Comparison of ENCODE assay signal across 21 cellular contexts in the genomic region with DNA sequence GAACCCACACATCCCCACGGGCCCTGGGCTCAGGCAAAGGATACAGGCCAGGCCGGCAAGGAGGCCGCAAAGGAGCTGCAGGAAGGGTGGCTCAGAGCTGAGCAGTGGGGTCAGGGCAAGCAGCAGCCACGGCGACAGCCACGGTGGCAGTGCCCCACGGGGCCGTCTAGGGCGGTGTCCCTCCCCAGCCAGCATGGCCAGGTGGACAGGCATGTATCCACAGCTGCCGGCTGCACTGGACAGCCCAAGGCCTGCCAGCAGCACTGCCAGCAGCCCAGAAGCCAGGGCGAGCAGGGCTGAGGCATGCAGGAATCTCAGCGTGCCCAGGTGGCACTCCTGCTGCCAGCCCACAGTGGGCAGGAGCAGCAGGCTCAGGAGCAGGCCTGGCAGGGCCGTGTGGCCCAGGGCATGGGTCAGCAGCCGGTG. TPM values are rescaled to one million over a fixed set of nuclear protein-coding genes. Genes with fewer than 3 reads are reported as not detected.
"Had no signal": no experiment of that assay in that cellular context is flagged by ENCODE, and none has a peak within 500 bp of the region (broad histone marks: within the 10 kb centered on the region; RNA-seq: fewer than 3 reads in every experiment).

No MANE protein-coding gene starts in this region.

- H3K9me3 ChIP-seq: ascending aorta, prostate gland, thoracic aorta had no signal

- DNase-seq: activated CD4-positive, alpha-beta T cell treated with anti-CD3 and anti-CD28 coated beads, Interleukin-2, amount 50 U/mL, for 4 hours; activated CD4-positive, CD25-positive, alpha-beta regulatory T cell treated with anti-CD3 and anti-CD28 coated beads, Interleukin-2, amount 50 U/mL, for 72 hours; activated naive CD4-positive, alpha-beta T cell treated with anti-CD3 and anti-CD28 coated beads for 36 hours; activated naive CD8-positive, alpha-beta T cell treated with anti-CD3 and anti-CD28 coated beads, Interleukin-2, amount 50 U/mL, for 24 hours; activated T-cell treated with anti-CD3 and anti-CD28 coated beads for 4 hours; effector memory CD8-positive, alpha-beta T cell; foreskin melanocyte; nephron progenitor cell; stimulated activated CD4-positive, alpha-beta T cell treated with anti-CD3 and anti-CD28 coated beads, Interleukin-1b, Interleukin-23, amount 100 ng/mL, for 48 hours; stimulated activated naive CD8-positive, alpha-beta T cell treated with anti-CD3 and anti-CD28 coated beads, Interleukin-15, amount 100 ng/mL, for 72 hours; T-helper 1 cell; T1000 had no signal

- ATAC-seq: activated naive CD8-positive, alpha-beta T cell treated with anti-CD3 and anti-CD28 coated beads, Interleukin-2, amount 50 U/mL, for 24 hours; effector memory CD8-positive, alpha-beta T cell; sciatic nerve; stimulated activated naive CD8-positive, alpha-beta T cell treated with anti-CD3 and anti-CD28 coated beads, Interleukin-15, amount 100 ng/mL, for 72 hours had no signal

- H3K4me3 ChIP-seq: ascending aorta, prostate gland, thoracic aorta had no signal

- H3K4me1 ChIP-seq: prostate gland had no signal

- H3K27me3 Mint-ChIP-seq: dendritic cell treated with granulocyte-macrophage colony-stimulating factor and Interleukin-4, amounts not matched to agents 40 ng/mL and 50 ng/mL, for 4 days; effector memory CD8-positive, alpha-beta T cell; stimulated activated naive CD8-positive, alpha-beta T cell treated with anti-CD3 and anti-CD28 coated beads, Interleukin-15, amount 100 ng/mL, for 72 hours had no signal

- H3K4me3 Mint-ChIP-seq: activated naive CD4-positive, alpha-beta T cell treated with anti-CD3 and anti-CD28 coated beads for 36 hours; activated naive CD8-positive, alpha-beta T cell treated with anti-CD3 and anti-CD28 coated beads, Interleukin-2, amount 50 U/mL, for 24 hours; dendritic cell treated with granulocyte-macrophage colony-stimulating factor and Interleukin-4, amounts not matched to agents 40 ng/mL and 50 ng/mL, for 4 days; effector memory CD8-positive, alpha-beta T cell; nephron progenitor cell; stimulated activated naive CD8-positive, alpha-beta T cell treated with anti-CD3 and anti-CD28 coated beads, Interleukin-15, amount 100 ng/mL, for 72 hours had no signal

- H3K27ac ChIP-seq: ascending aorta, epithelial cell of prostate, prostate gland, thoracic aorta had no signal

- H3K27me3 ChIP-seq: ascending aorta had no signal

- H3K27ac Mint-ChIP-seq: activated naive CD4-positive, alpha-beta T cell treated with anti-CD3 and anti-CD28 coated beads for 36 hours; activated naive CD8-positive, alpha-beta T cell treated with anti-CD3 and anti-CD28 coated beads, Interleukin-2, amount 50 U/mL, for 24 hours; dendritic cell treated with granulocyte-macrophage colony-stimulating factor and Interleukin-4, amounts not matched to agents 40 ng/mL and 50 ng/mL, for 4 days; effector memory CD8-positive, alpha-beta T cell; nephron progenitor cell had no signal

- H3K9me3 Mint-ChIP-seq: activated naive CD4-positive, alpha-beta T cell treated with anti-CD3 and anti-CD28 coated beads for 36 hours; activated naive CD8-positive, alpha-beta T cell treated with anti-CD3 and anti-CD28 coated beads, Interleukin-2, amount 50 U/mL, for 24 hours; dendritic cell treated with granulocyte-macrophage colony-stimulating factor and Interleukin-4, amounts not matched to agents 40 ng/mL and 50 ng/mL, for 4 days; effector memory CD8-positive, alpha-beta T cell; nephron progenitor cell; stimulated activated naive CD8-positive, alpha-beta T cell treated with anti-CD3 and anti-CD28 coated beads, Interleukin-15, amount 100 ng/mL, for 72 hours had no signal

- FAIRE-seq: bronchial epithelial cell had no signal

RNA-seq across cellular contexts. Expression of a gene that starts 51.7 kb away (rescaled TPM):
- total RNA-seq: activated naive CD4-positive, alpha-beta T cell treated with anti-CD3 and anti-CD28 coated beads for 36 hours; ascending aorta; bronchial epithelial cell; cerebellum; fibroblast of lung had no signal
- polyA plus RNA-seq: fibroblast of lung had no signal

RNA-seq across cellular contexts. Expression of a gene that starts 58.1 kb away (rescaled TPM):
- total RNA-seq: activated naive CD4-positive, alpha-beta T cell treated with anti-CD3 and anti-CD28 coated beads for 36 hours; bronchial epithelial cell had no signal
- polyA plus RNA-seq: fibroblast of lung had no signal
